Comparison of ENCODE assay signal across 1 cellular context in the genomic region with DNA sequence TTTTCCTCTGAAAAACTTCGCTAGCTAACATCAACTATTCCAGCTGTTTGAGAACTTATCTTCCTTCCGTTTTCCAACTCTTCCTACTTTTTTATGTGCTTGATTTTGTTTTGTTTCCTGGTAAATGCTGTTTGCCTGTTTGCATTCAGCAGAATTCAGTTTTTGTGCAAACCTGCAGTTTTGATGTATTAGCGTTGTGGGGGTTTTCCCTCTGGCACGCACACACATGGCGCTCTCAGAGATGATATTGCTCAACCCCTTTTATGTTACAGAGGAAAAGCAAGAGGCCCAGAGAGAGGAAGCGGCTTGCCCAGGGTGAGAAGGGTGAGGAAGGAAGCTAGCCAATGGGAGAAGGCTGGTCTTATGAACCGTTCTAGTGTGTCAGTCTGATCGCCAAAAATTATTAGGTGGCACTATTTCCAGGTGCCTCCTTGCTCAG.
TF ChIP-seq lines count a peak whose summit lies in the region.

No MANE protein-coding gene starts in this region.

TF ChIP-seq in H1, 55 proteins besides CTCF, POLR2A, EP300 and RAD21:
- TF ChIP-seq CTBP2 (IDR thresholded peaks at IDR 0.05; ENCODE audit: borderline replicate concordance, insufficient read depth, insufficient read length, low read length) (no peak), CEBPB (IDR thresholded peaks at IDR 0.05; ENCODE audit: low read depth, low read length) (peak; percentile 78)
TF ChIP-seq in H1: peak in this region for 1.
